ENCODE assay signal across 11 cellular contexts in the genomic region with DNA sequence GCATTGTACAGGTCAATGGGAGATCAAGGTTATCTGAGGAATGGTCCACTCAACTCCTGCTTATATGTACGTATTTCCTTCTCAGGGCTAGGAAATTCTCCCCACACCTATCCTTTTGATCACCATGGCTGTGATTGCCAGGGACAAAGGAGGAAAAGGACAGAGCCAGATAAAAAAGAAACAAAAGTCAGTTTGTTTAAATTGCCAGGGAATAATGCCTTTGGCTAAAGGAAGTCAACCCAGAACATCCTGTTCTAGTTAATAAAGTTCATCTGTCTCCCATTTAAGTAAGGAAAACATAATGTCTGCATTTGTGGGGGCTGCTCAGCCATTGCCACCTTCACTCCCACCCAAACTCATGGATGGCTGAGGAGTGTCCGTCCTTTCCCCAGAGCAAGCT.
A peak's percentile ranks its signal among the peaks of the same experiment; 100 is the strongest.
DNase-seq lines count a peak whose midpoint lies in the region; ATAC-seq and TF ChIP-seq lines count a peak whose summit lies in the region.
"Had no signal": no experiment of that assay in that cellular context is flagged by ENCODE, and none has a peak within 500 bp of the region (broad histone marks: within the 10 kb centered on the region; RNA-seq: fewer than 3 reads in every experiment).

No MANE protein-coding gene starts in this region.

- POLR2A ChIA-PET in CD4-positive, alpha-beta T cell (lab: Charles Lee): no interaction called here

- in situ Hi-C loops in gastrocnemius medialis (cut with MboI; ENCODE audit: low sequenced_read_pairs in 4 of 4): no loop called here

- H3K27ac ChIP-seq in caudate nucleus (ENCODE audit: low read depth, low read length) (peak overlapping the region; percentile 90), right cardiac atrium (ENCODE audit: low read length) (peak overlapping the region; percentile 91), gastrocnemius medialis (peak overlapping the region; percentile 35 to 73 (median 56))
- H3K27ac ChIP-seq in CD4-positive, alpha-beta T cell (ENCODE audit: low read depth, low read length): no peak overlapping the region

- intact Hi-C loops in right cardiac atrium (cut with DNase I) (no loop called here), gastrocnemius medialis (cut with DNase I; ENCODE audit: low total_unique reads) (no loop called here)
- intact Hi-C loops in CD4-positive, alpha-beta T cell (cut with DNase I, micrococcal nuclease): no loop called here

- TF ChIP-seq POLR2A in gastrocnemius medialis (IDR thresholded peaks at IDR 0.05): no peak
- TF ChIP-seq POLR2A in erythroblast (IDR thresholded peaks at IDR 0.05; ENCODE audit: low read length): no peak

- peaks cover 2% of the 10 kb centered on the region for H3K9me3 Mint-ChIP-seq in CD4-positive, alpha-beta T cell

- H3K9me3 ChIP-seq in right cardiac atrium (ENCODE audit: control insufficient read depth, low read length) (no peaks in the 10 kb centered on the region), gastrocnemius medialis (no peaks in the 10 kb centered on the region)
- H3K9me3 ChIP-seq in CD4-positive, alpha-beta T cell (ENCODE audit: control insufficient read depth, low read length): no peaks in the 10 kb centered on the region

- no peaks in the 10 kb centered on the region for H3K4me1 Mint-ChIP-seq in CD4-positive, alpha-beta T cell (ENCODE audit: low read depth)
- H3K4me1 Mint-ChIP-seq: activated B cell treated with CpG ODN at 0.5 μM for 24 hours had no signal

- H3K27me3 Mint-ChIP-seq in CD4-positive, alpha-beta T cell: no peaks in the 10 kb centered on the region
- H3K27me3 Mint-ChIP-seq: activated B cell treated with CpG ODN at 0.5 μM for 24 hours; activated naive CD8-positive, alpha-beta T cell had no signal

- 39% methylated on average over 2 of the region's 2 CpGs for WGBS in right cardiac atrium

- ATAC-seq in right cardiac atrium (peak; percentile 86 to 96), gastrocnemius medialis (peak; percentile 49 to 74), GM21360 (IDR thresholded peaks at IDR 0.05; ENCODE audit: unreplicated experiment) (no peak)
- no peak for ATAC-seq in CD4-positive, alpha-beta T cell (ENCODE audit: poor library complexity)

- H3K4me3 ChIP-seq in right cardiac atrium (ENCODE audit: low read length): no peak overlapping the region
- no peak overlapping the region for H3K4me3 ChIP-seq in gastrocnemius medialis

- H3K27ac Mint-ChIP-seq in CD4-positive, alpha-beta T cell: no peak overlapping the region
- H3K27ac Mint-ChIP-seq: activated B cell treated with CpG ODN at 0.5 μM for 24 hours; activated naive CD8-positive, alpha-beta T cell had no signal

- no peaks in the 10 kb centered on the region for H3K36me3 Mint-ChIP-seq in CD4-positive, alpha-beta T cell (ENCODE audit: low read depth)
- H3K36me3 Mint-ChIP-seq: activated naive CD8-positive, alpha-beta T cell had no signal

- no peak overlapping the region for H3K4me3 Mint-ChIP-seq in CD4-positive, alpha-beta T cell
- H3K4me3 Mint-ChIP-seq: activated B cell treated with CpG ODN at 0.5 μM for 24 hours; activated naive CD8-positive, alpha-beta T cell had no signal

- H3K36me3 ChIP-seq in gastrocnemius medialis: no peaks in the 10 kb centered on the region

- peaks cover 24% of the 10 kb centered on the region for H3K4me1 ChIP-seq in right cardiac atrium (ENCODE audit: control insufficient read depth, insufficient read depth, low read length)
- H3K4me1 ChIP-seq in gastrocnemius medialis: peaks cover 22 to 40% of the 10 kb centered on the region in 2 donors

- no peak for TF ChIP-seq CTCF in gastrocnemius medialis (IDR thresholded peaks at IDR 0.05 in 4 of 5, conservative IDR thresholded peaks at IDR 0.05 in 1 of 5)
- no peak for TF ChIP-seq CTCF in CD4-positive, alpha-beta T cell (IDR thresholded peaks at IDR 0.05)

- DNase-seq in EH (ENCODE audit: low read depth): peak; percentile 7
- DNase-seq in caudate nucleus (lab: John Stamatoyannopoulos, UW): peak in 2 of 61 donors; percentile 12 to 13
- DNase-seq in right cardiac atrium: no peak
- DNase-seq in gastrocnemius medialis: no peak
- no peak for DNase-seq in superior temporal gyrus (ENCODE audit: extremely low spot score)
- DNase-seq in CD4-positive, alpha-beta T cell: no peak
- no peak for DNase-seq in erythroblast (lab: John Stamatoyannopoulos, UW)
- DNase-seq: activated B cell treated with CpG ODN at 0.5 μM for 24 hours; activated CD8-positive, alpha-beta memory T cell treated with anti-CD3 and anti-CD28 coated beads, Interleukin-2, amount 50 U/mL, for 4 hours had no signal

- H3K27me3 ChIP-seq in right cardiac atrium (ENCODE audit: control insufficient read depth, insufficient read depth) (no peaks in the 10 kb centered on the region), gastrocnemius medialis (no peaks in the 10 kb centered on the region)
- H3K27me3 ChIP-seq in CD4-positive, alpha-beta T cell (ENCODE audit: control insufficient read depth, insufficient read depth, low read length): no peaks in the 10 kb centered on the region

- CTCF ChIA-PET in CD4-positive, alpha-beta T cell (lab: Charles Lee): no interaction called here

Comparison
In these comparisons a context has a peak if more than half of its experiments do, and no peak if none do; other contexts are left out.
1. ATAC-seq: peak in right cardiac atrium (2 of 2) and gastrocnemius medialis (2 of 2); none in GM21360 (single experiment) and CD4-positive, alpha-beta T cell (single experiment).